7 cellular contexts compared by ENCODE assay signal in the genomic region with DNA sequence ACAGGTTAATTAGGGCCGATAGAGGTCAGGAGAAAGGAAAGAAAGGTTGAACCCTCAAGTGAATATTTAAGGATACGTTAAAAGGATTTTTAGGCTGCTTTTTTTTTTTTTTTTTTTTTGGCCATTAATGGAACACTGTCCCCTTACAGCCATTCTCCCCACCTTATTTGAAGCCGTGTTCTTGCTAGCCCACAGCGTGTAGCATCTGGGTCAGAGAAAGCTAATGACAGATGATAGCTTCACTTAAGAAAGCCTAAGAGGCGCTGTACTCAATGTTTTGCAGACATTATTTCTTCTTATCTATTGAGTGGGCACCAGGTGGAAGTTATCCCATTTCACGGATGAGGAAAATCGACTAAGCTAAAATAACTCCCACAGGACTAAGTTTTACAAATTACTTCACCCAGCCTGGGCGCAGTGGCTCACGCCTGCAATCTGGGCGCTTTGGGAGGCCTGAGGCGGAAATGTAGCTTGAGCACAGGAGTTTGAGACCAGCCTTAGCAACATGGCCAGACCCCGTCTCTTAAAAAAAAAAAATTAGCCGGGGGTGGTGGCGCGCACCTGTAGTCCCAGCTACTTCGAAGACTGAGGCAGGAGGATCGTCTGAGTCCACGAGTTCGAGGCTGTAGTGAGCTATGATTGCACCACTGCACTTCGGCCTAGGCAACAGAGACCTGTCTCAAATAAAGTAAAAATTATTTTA. TPM values are rescaled to one million over a fixed set of nuclear protein-coding genes. Genes with fewer than 3 reads are reported as not detected.
DNase-seq lines count a peak whose midpoint lies in the region; ATAC-seq, FAIRE-seq and TF ChIP-seq lines count a peak whose summit lies in the region.

No MANE protein-coding gene starts in this region.

- no peaks in the 10 kb centered on the region for H3K9me3 ChIP-seq in Panc1 (ENCODE audit: control insufficient read depth, insufficient read depth, low read depth, low read length)

- no peak for ATAC-seq in Panc1
- no peak for ATAC-seq in GM19324 (IDR thresholded peaks at IDR 0.05; ENCODE audit: low FRiP score, unreplicated experiment)

- H3K27ac ChIP-seq in Panc1 (ENCODE audit: low read length) (peak overlapping the region; percentile 93), epithelial cell of prostate (peak overlapping the region; percentile 65), rectal smooth muscle tissue (ENCODE audit: low read depth, low read length) (peak overlapping the region; percentile 97)

- no peak for TF ChIP-seq CTCF in Panc1 (IDR thresholded peaks at IDR 0.05)

- peak; percentile 55 for FAIRE-seq in GM12891 (lab: Jason Lieb, UNC)

- CTCF ChIA-PET in Panc1 (lab: Charles Lee): no interaction called here

- in situ Hi-C loops in Panc1 (cut with HindIII; ENCODE audit: low pct_unique_long_range_greater_than_20kb, low sequenced_read_pairs): no loop called here

- H3K27me3 ChIP-seq in Panc1 (ENCODE audit: control insufficient read depth, insufficient read depth, low read length) (no peaks in the 10 kb centered on the region), rectal smooth muscle tissue (ENCODE audit: control insufficient read depth, insufficient read depth, low read length) (no peaks in the 10 kb centered on the region)

- no peak for DNase-seq in GM12891 (ENCODE audit: insufficient read length, low spot score)
- DNase-seq in Panc1 (ENCODE audit: low read depth, low spot score): no peak
- no peak for DNase-seq in epithelial cell of prostate (ENCODE audit: low read depth, low spot score)
- DNase-seq in cerebellar cortex (ENCODE audit: low spot score): no peak
- DNase-seq in mucosa of gallbladder (ENCODE audit: low spot score): no peak

- BruUV-seq in Panc1 (replicated peaks; lab: Mats Ljungman, UMichigan): no TSS peak

- TF ChIP-seq POLR2A in GM12891 (IDR thresholded peaks at IDR 0.05; ENCODE audit: low read depth, low read length): no peak

- H3K4me1 ChIP-seq in Panc1 (ENCODE audit: control insufficient read depth, insufficient read depth, low read length) (peaks cover 6% of the 10 kb centered on the region), rectal smooth muscle tissue (ENCODE audit: control insufficient read depth, insufficient read depth, low read length) (peaks cover 8% of the 10 kb centered on the region)

- intact Hi-C loops in Panc1 (cut with micrococcal nuclease; ENCODE audit: unreplicated experiment): no loop called here

- H3K4me3 ChIP-seq in Panc1 (ENCODE audit: low read depth in 2 of 2, low read length in 2 of 2): peak overlapping the region; percentile 54 to 79
- H3K4me3 ChIP-seq in rectal smooth muscle tissue (ENCODE audit: low read length): peak overlapping the region; percentile 91

- H3K9ac ChIP-seq in rectal smooth muscle tissue (ENCODE audit: low read length): peak overlapping the region; percentile 97

- POLR2A ChIA-PET in Panc1 (lab: Charles Lee): interaction anchor here (0.5 to 0.7 kb wide), 3 partner anchors 12 to 45 kb away, joined by 3 to 16 read pairs (median 5); no protein-coding TSS in a partner anchor

- H3K36me3 ChIP-seq in Panc1 (ENCODE audit: control insufficient read depth, insufficient read depth, low read length) (peaks cover 5% of the 10 kb centered on the region), rectal smooth muscle tissue (ENCODE audit: control insufficient read depth, insufficient read depth, low read length) (no peaks in the 10 kb centered on the region)

TF ChIP-seq in GM12891, 5 proteins besides CTCF, POLR2A, EP300 and RAD21:
- TF ChIP-seq TAF1 (IDR thresholded peaks at IDR 0.05; ENCODE audit: low read depth, low read length): no peak
- TF ChIP-seq POU2F2 (IDR thresholded peaks at IDR 0.05; ENCODE audit: low read depth, low read length): no peak
- TF ChIP-seq PAX5 (IDR thresholded peaks at IDR 0.05; ENCODE audit: insufficient read depth, low read length, severe bottlenecking): no peak
- no peak for TF ChIP-seq SPI1 (IDR thresholded peaks at IDR 0.05; ENCODE audit: low read depth, low read length)
- no peak for TF ChIP-seq POLR2AphosphoS5 (IDR thresholded peaks at IDR 0.05; ENCODE audit: low read depth, low read length)

RNA-seq across cellular contexts. Expression of a gene that starts 1.0 kb away (rescaled TPM):
- polyA plus RNA-seq in GM12891 (2012; ENCODE audit: low read depth, missing spikeins): 14.1 TPM
- 32.0 TPM for total RNA-seq in Panc1 (2021; ENCODE audit: unreplicated experiment)
- 13.9 TPM for polyA plus RNA-seq in Panc1 (2012; ENCODE audit: insufficient read length)
- 27.1 TPM for total RNA-seq in mucosa of gallbladder

RNA-seq across cellular contexts. Expression of a gene that starts 52.0 kb away (rescaled TPM):
- polyA plus RNA-seq in GM12891 (2012; ENCODE audit: low read depth, missing spikeins): 7.6 TPM
- total RNA-seq in Panc1 (2021; ENCODE audit: unreplicated experiment) (10.7 TPM), mucosa of gallbladder (20.5 TPM)
- 4.4 TPM for polyA plus RNA-seq in Panc1 (2012; ENCODE audit: insufficient read length)
